Comparison of ENCODE assay signal across 1 cellular context in the genomic region with DNA sequence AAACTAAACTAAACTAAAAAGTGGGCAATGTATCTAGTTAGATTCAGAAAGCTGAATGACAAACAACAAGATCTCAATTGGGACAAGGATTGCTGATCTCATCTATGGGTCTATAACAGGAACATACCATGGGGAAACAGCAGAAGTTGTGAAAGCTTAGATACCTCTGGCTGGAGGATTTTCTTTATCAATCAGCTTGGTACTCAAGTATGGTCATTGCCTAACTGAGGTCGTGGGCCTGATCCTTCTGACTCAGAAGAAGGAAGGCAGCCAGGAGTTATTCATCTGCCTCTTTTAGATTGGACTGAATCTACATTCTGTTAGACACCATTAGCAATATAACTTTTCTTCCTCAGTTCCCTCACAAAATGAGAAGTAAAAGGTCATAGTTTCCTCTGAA.
TF ChIP-seq lines count a peak whose summit lies in the region.

No MANE protein-coding gene starts in this region.

TF ChIP-seq in endothelial cell of umbilical vein, 7 proteins besides CTCF, POLR2A, EP300 and RAD21:
- TF ChIP-seq FOS (IDR thresholded peaks at IDR 0.05; ENCODE audit: borderline replicate concordance, insufficient read depth, low read length) (peak; percentile 41), GATA2 (IDR thresholded peaks at IDR 0.05; ENCODE audit: insufficient read depth, insufficient read length, low read depth, low read length) (no peak)
TF ChIP-seq in endothelial cell of umbilical vein: peak in this region for 1.
